ENCODE assay signal across 17 cellular contexts in genomic region chr15:92395557-92395956, GRCh38. TPM values are rescaled to one million over a fixed set of nuclear protein-coding genes. Genes with fewer than 3 reads are reported as not detected.
A peak's percentile ranks its signal among the peaks of the same experiment; 100 is the strongest.
DNase-seq lines count a peak whose midpoint lies in the region; ATAC-seq, FAIRE-seq and TF ChIP-seq lines count a peak whose summit lies in the region.
"Had no signal": no experiment of that assay in that cellular context is flagged by ENCODE, and none has a peak within 500 bp of the region (broad histone marks: within the 10 kb centered on the region; RNA-seq: fewer than 3 reads in every experiment).

No MANE protein-coding gene starts in this region.

- H3K27me3 Mint-ChIP-seq in astrocyte (ENCODE audit: low read depth, unreplicated experiment) (peaks cover 58% of the 10 kb centered on the region), neural progenitor cell (ENCODE audit: insufficient read depth, low read depth) (peaks cover 7% of the 10 kb centered on the region), CD14-positive monocyte (ENCODE audit: low read depth in 3 of 3) (peaks cover 59 to 80% (median 69%) of the 10 kb centered on the region in 3 donors)
- H3K27me3 Mint-ChIP-seq in activated T-helper 17 cell treated with anti-CD3 and anti-CD28 coated beads, Interleukin-2, amount 50 U/mL, for 72 hours, result peaks cover 53% of the 10 kb centered on the region

- H3K4me2 ChIP-seq in astrocyte (ENCODE audit: low read length), result peak overlapping the region; percentile 95
- H3K4me2 ChIP-seq in neural progenitor cell, result peak overlapping the region; percentile 96

- H3K9me3 ChIP-seq in HAP-1, result no peaks in the 10 kb centered on the region
- no peaks in the 10 kb centered on the region for H3K9me3 ChIP-seq in astrocyte (ENCODE audit: insufficient read depth, low read depth, low read length)
- no peaks in the 10 kb centered on the region for H3K9me3 ChIP-seq in iPS-18a (ENCODE audit: control insufficient read depth, low read depth, low read length)
- H3K9me3 ChIP-seq in neural progenitor cell (ENCODE audit: low read depth), result no peaks in the 10 kb centered on the region
- H3K9me3 ChIP-seq: stomach had no signal

- H3K4me1 Mint-ChIP-seq in astrocyte (ENCODE audit: low read depth, unreplicated experiment) (no peaks in the 10 kb centered on the region), neural progenitor cell (peaks cover 34% of the 10 kb centered on the region), CD14-positive monocyte (peaks cover 3% of the 10 kb centered on the region)
- H3K4me1 Mint-ChIP-seq in activated T-helper 17 cell treated with anti-CD3 and anti-CD28 coated beads, Interleukin-2, amount 50 U/mL, for 72 hours, result no peaks in the 10 kb centered on the region

- TF ChIP-seq CTCF in astrocyte (IDR thresholded peaks at IDR 0.05; ENCODE audit: insufficient read depth, low read depth, low read length), result no peak
- no peak for TF ChIP-seq CTCF in neural progenitor cell (IDR thresholded peaks at IDR 0.05)
- no peak for TF ChIP-seq CTCF in CD14-positive monocyte (IDR thresholded peaks at IDR 0.05)

- ATAC-seq in GM18868 (IDR thresholded peaks at IDR 0.05; ENCODE audit: unreplicated experiment), result no peak
- no peak for ATAC-seq in activated T-helper 17 cell treated with anti-CD3 and anti-CD28 coated beads, Interleukin-2, amount 50 U/mL, for 72 hours (replicated peaks)

- H3K27ac Mint-ChIP-seq in astrocyte (ENCODE audit: unreplicated experiment) (no peak overlapping the region), neural progenitor cell (peak overlapping the region; percentile 92), CD14-positive monocyte (no peak overlapping the region)
- H3K27ac Mint-ChIP-seq in activated T-helper 17 cell treated with anti-CD3 and anti-CD28 coated beads, Interleukin-2, amount 50 U/mL, for 72 hours, result no peak overlapping the region
- H3K27ac Mint-ChIP-seq: activated naive CD4-positive, alpha-beta T cell treated with anti-CD3 and anti-CD28 coated beads, Interleukin-2, amount 10 ng/mL, durations not matched to agents 7 days and 5 days had no signal

- H3K4me3 ChIP-seq in HAP-1 (peak overlapping the region; percentile 66), astrocyte (ENCODE audit: insufficient read depth, low read depth, low read length) (peak overlapping the region; percentile 65), iPS-18a (ENCODE audit: low read length) (peak overlapping the region; percentile 83), neural progenitor cell (peak overlapping the region; percentile 88)

- FAIRE-seq in astrocyte (lab: Jason Lieb, UNC), result no peak

- H3K4me1 ChIP-seq in HAP-1 (peaks cover 15% of the 10 kb centered on the region), astrocyte (ENCODE audit: insufficient read depth, low read length) (peaks cover 7% of the 10 kb centered on the region), iPS-18a (ENCODE audit: control insufficient read depth, low read depth, low read length) (peaks cover 23% of the 10 kb centered on the region), neural progenitor cell (peaks cover 30% of the 10 kb centered on the region)

- H3K36me3 Mint-ChIP-seq in astrocyte (ENCODE audit: low read depth, unreplicated experiment), result peaks cover 6% of the 10 kb centered on the region
- peaks cover 19% of the 10 kb centered on the region for H3K36me3 Mint-ChIP-seq in neural progenitor cell
- no peaks in the 10 kb centered on the region for H3K36me3 Mint-ChIP-seq in activated T-helper 17 cell treated with anti-CD3 and anti-CD28 coated beads, Interleukin-2, amount 50 U/mL, for 72 hours (ENCODE audit: low read depth)
- H3K36me3 Mint-ChIP-seq in CD14-positive monocyte, result no peaks in the 10 kb centered on the region
- H3K36me3 Mint-ChIP-seq: activated naive CD4-positive, alpha-beta T cell treated with anti-CD3 and anti-CD28 coated beads, Interleukin-2, amount 10 ng/mL, durations not matched to agents 7 days and 5 days had no signal

- H3K36me3 ChIP-seq in HAP-1 (replicated peaks), result no peaks in the 10 kb centered on the region
- no peaks in the 10 kb centered on the region for H3K36me3 ChIP-seq in astrocyte (ENCODE audit: insufficient read depth, low read length)
- no peaks in the 10 kb centered on the region for H3K36me3 ChIP-seq in iPS-18a (ENCODE audit: control insufficient read depth, low read depth, low read length)
- H3K36me3 ChIP-seq in neural progenitor cell, result no peaks in the 10 kb centered on the region
- H3K36me3 ChIP-seq: stomach had no signal

- H3K27me3 ChIP-seq in HAP-1 (ENCODE audit: low read depth) (peaks cover 11% of the 10 kb centered on the region), astrocyte (ENCODE audit: insufficient read depth, low read length) (peaks cover 21% of the 10 kb centered on the region), iPS-18a (ENCODE audit: control insufficient read depth, insufficient read depth, low read length) (peaks cover 49% of the 10 kb centered on the region), neural progenitor cell (peaks cover 57% of the 10 kb centered on the region)

- peak overlapping the region; percentile 69 for H3K9ac ChIP-seq in astrocyte (ENCODE audit: low read length)
- H3K9ac ChIP-seq in iPS-18a (ENCODE audit: low read length), result no peak overlapping the region
- no peak overlapping the region for H3K9ac ChIP-seq in neural progenitor cell

- H3K9me3 Mint-ChIP-seq in astrocyte (ENCODE audit: unreplicated experiment) (no peaks in the 10 kb centered on the region), neural progenitor cell (no peaks in the 10 kb centered on the region), CD14-positive monocyte (peaks cover 0 to 9% (median 2%) of the 10 kb centered on the region in 7 donors)
- H3K9me3 Mint-ChIP-seq in activated T-helper 17 cell treated with anti-CD3 and anti-CD28 coated beads, Interleukin-2, amount 50 U/mL, for 72 hours, result no peaks in the 10 kb centered on the region
- H3K9me3 Mint-ChIP-seq: activated naive CD4-positive, alpha-beta T cell treated with anti-CD3 and anti-CD28 coated beads, Interleukin-2, amount 10 ng/mL, durations not matched to agents 7 days and 5 days had no signal

- in situ Hi-C loops in HAP-1 (cut with MboI; ENCODE audit: low sequenced_read_pairs), result loop anchor here (10.0 kb wide), 1 partner anchor 319 kb away; no protein-coding TSS in a partner anchor

- H2AFZ ChIP-seq in astrocyte (ENCODE audit: low read depth, low read length), result peak overlapping the region; percentile 85
- no peak overlapping the region for H2AFZ ChIP-seq in neural progenitor cell (replicated peaks)

- H3F3A ChIP-seq in neural progenitor cell (ENCODE audit: low read depth), result peaks cover 23% of the 10 kb centered on the region

- H3K79me2 ChIP-seq in astrocyte (ENCODE audit: insufficient read depth, low read length) (peaks cover 25% of the 10 kb centered on the region), neural progenitor cell (ENCODE audit: low read depth) (peaks cover 35% of the 10 kb centered on the region)

- intact Hi-C loops in CD14-positive monocyte (cut with micrococcal nuclease), result no loop called here

- H3K4me3 Mint-ChIP-seq in astrocyte (ENCODE audit: unreplicated experiment) (peak overlapping the region; percentile 83), neural progenitor cell (peak overlapping the region; percentile 97), CD14-positive monocyte (peak overlapping the region in 1 of 2 donors; percentile 85)
- H3K4me3 Mint-ChIP-seq in activated T-helper 17 cell treated with anti-CD3 and anti-CD28 coated beads, Interleukin-2, amount 50 U/mL, for 72 hours, result no peak overlapping the region
- H3K4me3 Mint-ChIP-seq: activated naive CD4-positive, alpha-beta T cell treated with anti-CD3 and anti-CD28 coated beads, Interleukin-2, amount 10 ng/mL, durations not matched to agents 7 days and 5 days had no signal

- H3K27ac ChIP-seq in astrocyte (ENCODE audit: low read depth, low read length), result no peak overlapping the region
- no peak overlapping the region for H3K27ac ChIP-seq in iPS-18a (ENCODE audit: low read length)
- no peak overlapping the region for H3K27ac ChIP-seq in neural progenitor cell
- H3K27ac ChIP-seq: stomach had no signal

- H4K20me1 ChIP-seq in astrocyte (ENCODE audit: insufficient read depth, low read length) (peaks cover 3% of the 10 kb centered on the region), neural progenitor cell (ENCODE audit: low read depth) (peaks cover 28% of the 10 kb centered on the region)

- no peak for DNase-seq in HAP-1 (ENCODE audit: low spot score in 2 of 2)
- no peak for DNase-seq in astrocyte (ENCODE audit: low read depth)
- DNase-seq in neural progenitor cell (ENCODE audit: low spot score), result no peak
- no peak for DNase-seq in CD14-positive monocyte (ENCODE audit: low spot score)
- no peak for DNase-seq in MV-4-11 (lab: John Stamatoyannopoulos, UW)
- DNase-seq: activated CD4-positive, alpha-beta T cell treated with anti-CD3 and anti-CD28 coated beads, Interleukin-2, amount 50 U/mL, for 48 hours; activated naive CD4-positive, alpha-beta T cell treated with anti-CD3 and anti-CD28 coated beads, Interleukin-2, amount 10 ng/mL, durations not matched to agents 7 days and 5 days; foreskin melanocyte; left ventricle myocardium superior; NCI-H1417; stimulated activated CD4-positive, alpha-beta T cell treated with anti-CD3 and anti-CD28 coated beads, Interleukin-2, amount 100 ng/mL, for 48 hours; stomach; T-helper 2 cell; trophoblast cell had no signal

RNA-seq across cellular contexts. Expression of gene ST8SIA2, which starts 1.9 kb away (rescaled TPM):
- total RNA-seq in astrocyte (8.6 and 9.0 TPM in 2 replicates), neural progenitor cell (ENCODE audit: low replicate concordance) (13.6 and 17.8 TPM in 2 replicates)
- total RNA-seq in activated T-helper 17 cell treated with anti-CD3 and anti-CD28 coated beads, Interleukin-2, amount 50 U/mL, for 72 hours, result not detected
- not detected for polyA plus RNA-seq in CD14-positive monocyte
- polyA plus RNA-seq: stomach had no signal
